In genomic region chr7:28130277-28130676, GRCh38 we compare ENCODE assay signal across 19 cellular contexts. TPM values are rescaled to one million over a fixed set of nuclear protein-coding genes. Genes with fewer than 3 reads are reported as not detected.
DNase-seq lines count a peak whose midpoint lies in the region; ATAC-seq, FAIRE-seq and TF ChIP-seq lines count a peak whose summit lies in the region.
"Had no signal": no experiment of that assay in that cellular context is flagged by ENCODE, and none has a peak within 500 bp of the region (broad histone marks: within the 10 kb centered on the region; RNA-seq: fewer than 3 reads in every experiment).

No MANE protein-coding gene starts in this region.

- H3K27me3 ChIP-seq in MG63 (no peaks in the 10 kb centered on the region), sigmoid colon (no peaks in the 10 kb centered on the region)
- H3K27me3 ChIP-seq: BE2C, colonic mucosa, neural progenitor cell had no signal

- H3K27ac ChIP-seq in sigmoid colon = peak overlapping the region; percentile 42 to 84 (median 78)
- H3K27ac ChIP-seq: colonic mucosa, neural progenitor cell had no signal

- peaks cover 0 to 91% (median 81%) of the 10 kb centered on the region in 4 donors for H3K4me1 ChIP-seq in sigmoid colon
- H3K4me1 ChIP-seq: colonic mucosa had no signal

- no peak for FAIRE-seq in GM12892 (lab: Jason Lieb, UNC)
- FAIRE-seq: GM12878 had no signal

- 40 to 66% methylated on average over 3 of the region's 3 CpGs for WGBS in sigmoid colon, 2 donors

- H3K9me3 ChIP-seq in MG63 = no peaks in the 10 kb centered on the region
- no peaks in the 10 kb centered on the region for H3K9me3 ChIP-seq in sigmoid colon
- H3K9me3 ChIP-seq: BE2C, colonic mucosa had no signal

- TF ChIP-seq POLR2A in sigmoid colon (IDR thresholded peaks at IDR 0.05) = no peak
- TF ChIP-seq POLR2A in GM12892 (IDR thresholded peaks at IDR 0.05; ENCODE audit: low read depth, low read length) = no peak

- ATAC-seq in Right ventricle myocardium inferior = no peak
- ATAC-seq: activated T-cell treated with anti-CD3 and anti-CD28 coated beads, Interleukin-2, amount 50 U/mL, for 4 hours; GM12878; sciatic nerve; stimulated activated memory B cell treated with anti-CD40 and anti-IgM and Interleukin-4, amounts not matched to agents 10 μg/mL and 1 μg/mL and 100 μg/mL, for 72 hours had no signal

- H3K36me3 ChIP-seq in MG63 (peaks cover 4% of the 10 kb centered on the region), sigmoid colon (no peaks in the 10 kb centered on the region)
- H3K36me3 ChIP-seq: colonic mucosa, neural progenitor cell had no signal

- intact Hi-C loops in sigmoid colon (cut with DNase I) (no loop called here), head of caudate nucleus (cut with DNase I) (no loop called here), Right ventricle myocardium inferior (cut with DNase I) (no loop called here)

- H3K4me3 ChIP-seq in MG63 (no peak overlapping the region), fibroblast of mammary gland (ENCODE audit: control insufficient read depth, low read depth, low read length) (no peak overlapping the region), sigmoid colon (no peak overlapping the region)
- H3K4me3 ChIP-seq: colonic mucosa, GM12878, neural progenitor cell had no signal

- peak; percentile 52 for DNase-seq in AG20443 (ENCODE audit: low spot score)
- peak; percentile 23 for DNase-seq in MG63
- DNase-seq in fibroblast of mammary gland (ENCODE audit: low read depth) = peak; percentile 31
- peak; percentile 83 for DNase-seq in sigmoid colon
- no peak for DNase-seq in NCI-H446 (lab: John Stamatoyannopoulos, UW)
- no peak for DNase-seq in head of caudate nucleus
- DNase-seq in GM12892 (ENCODE audit: insufficient read length) = no peak
- no peak for DNase-seq in Right ventricle myocardium inferior (ENCODE audit: missing footprints)
- DNase-seq: activated T-cell treated with anti-CD3 and anti-CD28 coated beads, Interleukin-2, amount 50 U/mL, for 4 hours; BE2C; colonic mucosa; DMS79; erythroblast; NCI-H82; T-helper 9 cell had no signal

- TF ChIP-seq EP300 in sigmoid colon (IDR thresholded peaks at IDR 0.05) = peak; percentile 96 to 99 (median 98)

- no peak for TF ChIP-seq CTCF in fibroblast of mammary gland (conservative IDR thresholded peaks at IDR 0.05; ENCODE audit: control insufficient read depth, insufficient read depth, low read depth, low read length)
- TF ChIP-seq CTCF in sigmoid colon (IDR thresholded peaks at IDR 0.05) = no peak

RNA-seq across cellular contexts. Expression of gene JAZF1, which starts 50.3 kb away (rescaled TPM):
- 5.7 and 7.6 TPM in 2 replicates for total RNA-seq in MG63 (2014; rRNA removed; shearing (Covaris generic); ENCODE audit: low replicate concordance)
- total RNA-seq in sigmoid colon (10 to 100 TPM; 46.4 to 59.6 (median 49.6) TPM), Right ventricle myocardium inferior (25.6 TPM)
- polyA plus RNA-seq in sigmoid colon = 1 to 10 TPM; 4.2 to 7.8 (median 7.3) TPM
- polyA plus RNA-seq in GM12892 (2012; ENCODE audit: missing spikeins) = 0.25 TPM

Comparison
In these comparisons a context has a peak if more than half of its experiments do, and no peak if none do; other contexts are left out.
1. DNase-seq: peak in AG20443 (single experiment), MG63 (single experiment), fibroblast of mammary gland (single experiment) and sigmoid colon (single experiment); none in NCI-H446 (0 of 2), head of caudate nucleus (0 of 42), GM12892 (single experiment) and Right ventricle myocardium inferior (single experiment).